17 cellular contexts compared by ENCODE assay signal in genomic region chr12:25982416-25982815, GRCh38. TPM values are rescaled to one million over a fixed set of nuclear protein-coding genes. Genes with fewer than 3 reads are reported as not detected.
A peak's percentile ranks its signal among the peaks of the same experiment; 100 is the strongest.
DNase-seq lines count a peak whose midpoint lies in the region; ATAC-seq and TF ChIP-seq lines count a peak whose summit lies in the region.
"Had no signal": no experiment of that assay in that cellular context is flagged by ENCODE, and none has a peak within 500 bp of the region (broad histone marks: within the 10 kb centered on the region; RNA-seq: fewer than 3 reads in every experiment).

No MANE protein-coding gene starts in this region.

- 0% methylated on average over 1 of the region's 1 CpG; no CpG with 5 or more reads in 1 of the 2 donors for WGBS in transverse colon (ENCODE audit: low coverage in 1 of 2), 2 donors

- H3K9me2 ChIP-seq in MM.1S (replicated peaks; ENCODE audit: insufficient read depth, low read length) (no peaks in the 10 kb centered on the region), Karpas-422 (replicated peaks; ENCODE audit: insufficient read depth, low read length) (no peaks in the 10 kb centered on the region)

- ATAC-seq in left lobe of liver (peak; percentile 50), HG03097 (IDR thresholded peaks at IDR 0.05; ENCODE audit: low FRiP score, unreplicated experiment) (no peak), GM19023 (IDR thresholded peaks at IDR 0.05; ENCODE audit: unreplicated experiment) (no peak)
- ATAC-seq: GM12878 had no signal

- peaks cover 15% of the 10 kb centered on the region for H3F3A ChIP-seq in MM.1S (ENCODE audit: insufficient read depth, low read length)

- H3K4me3 ChIP-seq in MM.1S (ENCODE audit: low read length): no peak overlapping the region
- H3K4me3 ChIP-seq in endocrine pancreas (ENCODE audit: control insufficient read depth, insufficient read depth, low read length): peak overlapping the region; percentile 35
- no peak overlapping the region for H3K4me3 ChIP-seq in transverse colon
- H3K4me3 ChIP-seq in Karpas-422 (ENCODE audit: low read length): no peak overlapping the region
- H3K4me3 ChIP-seq: GM12878 had no signal

- H3K79me2 ChIP-seq in MM.1S (ENCODE audit: low read length) (0 out of 2 replicates have a peak, but pooled peaks cover 10% of the 10 kb centered on the region), Karpas-422 (ENCODE audit: low read length) (no peaks in the 10 kb centered on the region)

- H3K27ac ChIP-seq in MM.1S (ENCODE audit: low read length): no peak overlapping the region
- peak overlapping the region in 3 of 4 donors; percentile 1 to 25 (median 3) for H3K27ac ChIP-seq in transverse colon
- no peak overlapping the region for H3K27ac ChIP-seq in Karpas-422 (ENCODE audit: low read length)
- H3K27ac ChIP-seq: HL-60 had no signal

- H3K36me3 ChIP-seq in MM.1S (replicated peaks; ENCODE audit: insufficient read depth, low read length) (no peaks in the 10 kb centered on the region), endocrine pancreas (ENCODE audit: control insufficient read depth, insufficient read depth, low read length) (no peaks in the 10 kb centered on the region), transverse colon (no peaks in the 10 kb centered on the region), Karpas-422 (ENCODE audit: insufficient read depth, low read length) (no peaks in the 10 kb centered on the region)

- H3K9ac ChIP-seq in MM.1S (ENCODE audit: low read length): no peak overlapping the region
- no peak overlapping the region for H3K9ac ChIP-seq in endocrine pancreas (ENCODE audit: control insufficient read depth, insufficient read depth, low read length)
- no peak overlapping the region for H3K9ac ChIP-seq in Karpas-422 (ENCODE audit: low read length)

- no peak overlapping the region for H2AFZ ChIP-seq in MM.1S (ENCODE audit: low read length)
- no peak overlapping the region for H2AFZ ChIP-seq in Karpas-422 (ENCODE audit: low read length)

- no peak for TF ChIP-seq EP300 in transverse colon (IDR thresholded peaks at IDR 0.05; ENCODE audit: low read depth)

- DNase-seq in MM.1S: peak; percentile 57
- no peak for DNase-seq in left lobe of liver (ENCODE audit: low spot score)
- DNase-seq in transverse colon: no peak
- DNase-seq in stimulated activated CD4-positive, alpha-beta T cell treated with anti-CD3 and anti-CD28 coated beads, Interleukin-4, amount 100 ng/mL, for 4 hours: no peak
- no peak for DNase-seq in Karpas-422
- DNase-seq: C1 segment of cervical spinal cord; Calu3; CD4-positive, alpha-beta T cell; DMS 273 treated with DMSO at 0.1 percent for 48 hours; DMS79; GOT3; H9 had no signal

- peaks cover 35% of the 10 kb centered on the region for H3K4me1 ChIP-seq in MM.1S (ENCODE audit: low read length)
- H3K4me1 ChIP-seq in endocrine pancreas (ENCODE audit: control insufficient read depth, insufficient read depth, low read length): peaks cover 3% of the 10 kb centered on the region
- peaks cover 0 to 14% (median 8%) of the 10 kb centered on the region in 4 donors for H3K4me1 ChIP-seq in transverse colon
- H3K4me1 ChIP-seq in Karpas-422 (ENCODE audit: low read length): no peaks in the 10 kb centered on the region

- no peaks in the 10 kb centered on the region for H3K27me3 ChIP-seq in MM.1S (replicated peaks; ENCODE audit: insufficient read depth, low read length)
- no peaks in the 10 kb centered on the region for H3K27me3 ChIP-seq in endocrine pancreas (ENCODE audit: control insufficient read depth, insufficient read depth, low read length)
- no peaks in the 10 kb centered on the region for H3K27me3 ChIP-seq in transverse colon
- H3K27me3 ChIP-seq in Karpas-422 (ENCODE audit: low read length): no peaks in the 10 kb centered on the region

- TF ChIP-seq CTCF in MM.1S (IDR thresholded peaks at IDR 0.05; ENCODE audit: low read length) (no peak), transverse colon (IDR thresholded peaks at IDR 0.05) (no peak)

- H3K4me2 ChIP-seq in MM.1S (ENCODE audit: low read depth, low read length) (peak overlapping the region; percentile 46; the same call in 1 of the 2 replicates), Karpas-422 (ENCODE audit: low read depth, low read length, poor library complexity, severe bottlenecking) (no peak overlapping the region)

- intact Hi-C loops in transverse colon (cut with DNase I; ENCODE audit: low total_unique reads): no loop called here

- in situ Hi-C loops in transverse colon (cut with MboI; ENCODE audit: low pct_ligation_motif_present in 1 of 4, low pct_unique_long_range_greater_than_20kb in 1 of 4, low sequenced_read_pairs in 3 of 4): no loop called here

- H3K9me3 ChIP-seq in MM.1S (replicated peaks; ENCODE audit: insufficient read depth, low read length): no peaks in the 10 kb centered on the region
- no peaks in the 10 kb centered on the region for H3K9me3 ChIP-seq in endocrine pancreas (ENCODE audit: control insufficient read depth, low read length)
- no peaks in the 10 kb centered on the region for H3K9me3 ChIP-seq in transverse colon
- H3K9me3 ChIP-seq in Karpas-422 (ENCODE audit: low read length): no peaks in the 10 kb centered on the region

- no peaks in the 10 kb centered on the region for H4K20me1 ChIP-seq in MM.1S (ENCODE audit: insufficient read depth, low read length)
- H4K20me1 ChIP-seq in Karpas-422 (ENCODE audit: insufficient read depth, low read depth, low read length): no peaks in the 10 kb centered on the region

- TF ChIP-seq POLR2A in transverse colon (IDR thresholded peaks at IDR 0.05): no peak

RNA-seq across cellular contexts. Expression of gene RASSF8, which starts 23.9 kb away (rescaled TPM):
- total RNA-seq in left lobe of liver (9.0 TPM), transverse colon (100 to 1,000 TPM in 1 of 4 donors, 10 to 100 TPM in 3; 13.1 to 332 (median 23.5) TPM)
- 0.45 and 4.5 TPM in 2 replicates for total RNA-seq in Karpas-422 (2014; rRNA removed; shearing (Covaris generic); ENCODE audit: low replicate concordance)

Comparison
In these comparisons a context has a peak if more than half of its experiments do, and no peak if none do; other contexts are left out.
1. H3K27ac ChIP-seq: peak in transverse colon (3 of 4); none in MM.1S (single experiment) and Karpas-422 (single experiment).